In the genomic region with DNA sequence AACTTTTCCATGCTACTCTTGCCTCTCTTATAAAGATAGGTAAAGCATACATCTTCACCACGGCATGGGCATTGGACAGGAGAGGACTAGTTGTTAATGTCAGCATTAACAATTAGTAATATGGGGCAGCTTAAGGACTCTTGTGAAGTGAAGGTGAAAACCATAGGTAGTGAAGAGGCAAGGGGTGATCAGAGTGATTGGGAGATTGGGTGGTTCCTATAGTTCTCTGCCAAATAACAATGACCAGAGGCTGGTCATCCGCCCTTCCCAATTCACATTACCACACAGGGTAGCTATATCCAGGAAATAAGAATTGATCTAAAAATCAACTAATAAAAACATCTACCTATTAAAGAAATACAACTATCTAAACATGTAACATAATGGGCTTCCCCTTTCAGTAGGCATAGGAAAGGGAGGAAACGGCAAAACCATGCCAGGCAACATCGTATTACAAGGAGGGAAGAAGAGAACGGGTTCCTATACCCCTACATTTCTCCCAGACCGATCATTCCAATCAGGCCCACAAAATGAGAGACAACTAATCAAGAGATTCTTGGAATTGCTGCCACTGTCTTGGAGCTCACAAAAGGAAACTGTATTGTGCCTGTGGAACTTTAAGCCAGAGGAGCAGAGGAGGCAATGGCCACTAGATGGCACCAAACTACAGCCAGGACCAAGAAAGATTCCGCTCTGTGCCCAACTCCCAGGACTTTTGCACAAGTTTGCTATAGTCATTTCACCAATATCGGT, we compare ENCODE assay signal across 7 cellular contexts.
DNase-seq lines count a peak whose midpoint lies in the region; ATAC-seq, FAIRE-seq and TF ChIP-seq lines count a peak whose summit lies in the region.

No MANE protein-coding gene starts in this region.

- 56% methylated on average over 8 of the region's 8 CpGs for WGBS in hepatocyte (ENCODE audit: low lambda C conversion rate, missing lambda C conversion rate)

- TF ChIP-seq POLR2A in GM12892 (IDR thresholded peaks at IDR 0.05; ENCODE audit: low read depth, low read length) = no peak

- H3K4me1 ChIP-seq in ascending aorta (peaks cover 0 to 3% of the 10 kb centered on the region in 2 donors), hepatocyte (ENCODE audit: insufficient read depth) (peaks cover 10% of the 10 kb centered on the region), skeletal muscle satellite cell (ENCODE audit: control insufficient read depth, insufficient read depth, low read length) (peaks cover 18% of the 10 kb centered on the region)

- peak; percentile 83 for FAIRE-seq in GM12892 (lab: Jason Lieb, UNC)

- intact Hi-C loops in ascending aorta (cut with DNase I) = loop anchor here (5.0 kb wide), 1 partner anchor 87 kb away; no protein-coding TSS in a partner anchor

- H2AFZ ChIP-seq in hepatocyte = no peak overlapping the region

- peak; percentile 92 for ATAC-seq in HG02571 (IDR thresholded peaks at IDR 0.05; ENCODE audit: unreplicated experiment)

- H3K27me3 ChIP-seq in ascending aorta (no peaks in the 10 kb centered on the region), hepatocyte (no peaks in the 10 kb centered on the region), skeletal muscle satellite cell (ENCODE audit: control insufficient read depth, insufficient read depth, low read length) (no peaks in the 10 kb centered on the region)

- peak; percentile 57 to 94 (median 87) for TF ChIP-seq CTCF in ascending aorta (IDR thresholded peaks at IDR 0.05)
- peak; percentile 96 for TF ChIP-seq CTCF in hepatocyte (IDR thresholded peaks at IDR 0.05; ENCODE audit: poor library complexity)

- peak overlapping the region; percentile 42 for H3K4me2 ChIP-seq in hepatocyte
- peak overlapping the region; percentile 67 for H3K4me2 ChIP-seq in skeletal muscle satellite cell (ENCODE audit: low read length)

- H3K9ac ChIP-seq in skeletal muscle satellite cell (ENCODE audit: low read depth, low read length) = no peak overlapping the region

- no peaks in the 10 kb centered on the region for H3K79me2 ChIP-seq in hepatocyte

- no peaks in the 10 kb centered on the region for H3K9me2 ChIP-seq in hepatocyte (replicated peaks; ENCODE audit: insufficient read depth)

- no peak overlapping the region for H3K27ac ChIP-seq in ascending aorta
- H3K27ac ChIP-seq in hepatocyte = no peak overlapping the region

- H4K20me1 ChIP-seq in hepatocyte (ENCODE audit: insufficient read depth, poor library complexity, severe bottlenecking) = no peaks in the 10 kb centered on the region

- H3K9me3 ChIP-seq in ascending aorta (no peaks in the 10 kb centered on the region), hepatocyte (ENCODE audit: low read depth) (no peaks in the 10 kb centered on the region), skeletal muscle satellite cell (replicated peaks; ENCODE audit: low read length) (no peaks in the 10 kb centered on the region)

- H3K4me3 ChIP-seq in ascending aorta (peak overlapping the region in 1 of 2 donors; percentile 18), hepatocyte (no peak overlapping the region), skeletal muscle satellite cell (ENCODE audit: low read length) (no peak overlapping the region)

- DNase-seq in GM12892 (ENCODE audit: insufficient read length) = peak; percentile 2
- peak; percentile 47 for DNase-seq in NCI-H1092 treated with DMSO at 0.1 percent for 48 hours (lab: John Stamatoyannopoulos, UW)
- peak in 4 of 5 experiments; percentile 29 to 71 (median 42) for DNase-seq in T-helper 2 cell
- DNase-seq in ascending aorta (ENCODE audit: low spot score in 2 of 2) = peak in 1 of 2 donors; percentile 84
- DNase-seq in hepatocyte (ENCODE audit: low spot score) = peak; percentile 90

- H3K36me3 ChIP-seq in ascending aorta = no peaks in the 10 kb centered on the region
- no peaks in the 10 kb centered on the region for H3K36me3 ChIP-seq in hepatocyte (replicated peaks; ENCODE audit: insufficient read depth, low read depth)
- no peaks in the 10 kb centered on the region for H3K36me3 ChIP-seq in skeletal muscle satellite cell (ENCODE audit: insufficient read depth, low read length)
